16 cellular contexts compared by ENCODE assay signal in the genomic region with DNA sequence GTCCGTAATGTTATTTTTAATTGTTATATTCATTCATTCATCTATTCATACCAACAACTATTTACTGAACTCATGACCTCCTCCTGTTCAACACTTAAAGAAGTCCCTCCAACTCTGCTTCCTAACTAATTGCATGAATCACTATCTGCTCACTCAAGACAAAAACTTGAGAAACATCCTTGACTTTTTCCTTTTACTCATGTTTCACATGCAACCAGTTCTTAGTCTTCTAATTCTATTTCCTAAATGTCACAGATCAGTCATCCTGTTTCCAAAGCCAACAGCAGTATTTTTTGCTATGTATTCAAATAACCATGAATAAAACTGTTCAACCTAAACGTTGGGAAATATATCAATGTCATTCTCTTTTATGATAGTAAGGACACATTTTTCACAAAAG.
DNase-seq lines count a peak whose midpoint lies in the region; FAIRE-seq and TF ChIP-seq lines count a peak whose summit lies in the region.
"Had no signal": no experiment of that assay in that cellular context is flagged by ENCODE, and none has a peak within 500 bp of the region (broad histone marks: within the 10 kb centered on the region; RNA-seq: fewer than 3 reads in every experiment).

No MANE protein-coding gene starts in this region.

- H3K4me1 ChIP-seq in neural progenitor cell = peaks cover 4% of the 10 kb centered on the region
- H3K4me1 ChIP-seq: BE2C had no signal

- no peak overlapping the region for H3K9ac ChIP-seq in neural progenitor cell

- no peak overlapping the region for H2AFZ ChIP-seq in neural progenitor cell (replicated peaks)

- H3K79me2 ChIP-seq in neural progenitor cell (ENCODE audit: low read depth) = no peaks in the 10 kb centered on the region

- peaks cover 4% of the 10 kb centered on the region for H3K4me1 Mint-ChIP-seq in neural progenitor cell
- H3K4me1 Mint-ChIP-seq: CD4-positive, alpha-beta memory T cell had no signal

- no peak overlapping the region for H3K27ac ChIP-seq in neural progenitor cell
- H3K27ac ChIP-seq: SK-N-MC had no signal

- H3K4me2 ChIP-seq in neural progenitor cell = no peak overlapping the region

- no peaks in the 10 kb centered on the region for H3K27me3 Mint-ChIP-seq in neural progenitor cell (ENCODE audit: insufficient read depth, low read depth)
- H3K27me3 Mint-ChIP-seq: CD4-positive, alpha-beta memory T cell had no signal

- FAIRE-seq in bronchial epithelial cell (lab: Jason Lieb, UNC) = no peak
- FAIRE-seq: GM12892 had no signal

- H3K27me3 ChIP-seq in bronchial epithelial cell (ENCODE audit: control insufficient read depth, insufficient read depth, low read length) (no peaks in the 10 kb centered on the region), neural progenitor cell (no peaks in the 10 kb centered on the region)
- H3K27me3 ChIP-seq: BE2C had no signal

- TF ChIP-seq CTCF in AG10803 (conservative IDR thresholded peaks at IDR 0.05; ENCODE audit: low read length) (no peak), bronchial epithelial cell (IDR thresholded peaks at IDR 0.05; ENCODE audit: insufficient read depth, low read length, severe bottlenecking) (no peak), neural progenitor cell (IDR thresholded peaks at IDR 0.05) (no peak)

- H3F3A ChIP-seq in neural progenitor cell (ENCODE audit: low read depth) = no peaks in the 10 kb centered on the region

- H3K27ac Mint-ChIP-seq in neural progenitor cell = no peak overlapping the region
- H3K27ac Mint-ChIP-seq: CD4-positive, alpha-beta memory T cell had no signal

- no peaks in the 10 kb centered on the region for H3K9me3 ChIP-seq in neural progenitor cell (ENCODE audit: low read depth)
- H3K9me3 ChIP-seq: BE2C had no signal

- no peaks in the 10 kb centered on the region for H3K36me3 Mint-ChIP-seq in neural progenitor cell
- H3K36me3 Mint-ChIP-seq: CD4-positive, alpha-beta memory T cell had no signal

- no peaks in the 10 kb centered on the region for H4K20me1 ChIP-seq in neural progenitor cell (ENCODE audit: low read depth)

- H3K4me3 Mint-ChIP-seq in neural progenitor cell = no peak overlapping the region
- H3K4me3 Mint-ChIP-seq: CD4-positive, alpha-beta memory T cell had no signal

- no peak overlapping the region for H3K4me3 ChIP-seq in AG10803 (ENCODE audit: low read length)
- no peak overlapping the region for H3K4me3 ChIP-seq in bronchial epithelial cell (ENCODE audit: low read depth, low read length)
- H3K4me3 ChIP-seq in neural progenitor cell = no peak overlapping the region
- H3K4me3 ChIP-seq: SK-N-MC had no signal

- H3K36me3 ChIP-seq in bronchial epithelial cell (ENCODE audit: control insufficient read depth, insufficient read depth, low read length) (no peaks in the 10 kb centered on the region), neural progenitor cell (no peaks in the 10 kb centered on the region)
- H3K36me3 ChIP-seq: BE2C had no signal

- peaks cover 8% of the 10 kb centered on the region for H3K9me3 Mint-ChIP-seq in neural progenitor cell

- DNase-seq in AG10803 (ENCODE audit: low read depth) = peak; percentile 38
- peak; percentile 17 for DNase-seq in HCEC 1CT
- peak; percentile 52 for DNase-seq in bronchial epithelial cell (ENCODE audit: low read depth)
- DNase-seq in foreskin melanocyte = peak; percentile 59
- no peak for DNase-seq in germinal center (ENCODE audit: low spot score)
- no peak for DNase-seq in neural progenitor cell (ENCODE audit: low spot score)
- no peak for DNase-seq in 8988T
- DNase-seq: BE2C; CD4-positive, alpha-beta memory T cell; DMS79 treated with DMSO at 0.1 percent for 48 hours; GDM1; NCI-H1105; NCI-H1694; NCI-H524 had no signal

Comparison
In these comparisons a context has a peak if more than half of its experiments do, and no peak if none do; other contexts are left out.
1. DNase-seq: peak in AG10803 (single experiment), HCEC 1CT (single experiment), bronchial epithelial cell (single experiment) and foreskin melanocyte (single experiment); none in germinal center (single experiment), neural progenitor cell (single experiment) and 8988T (single experiment).